In genomic region chr9:115071176-115071575, GRCh38 we compare ENCODE assay signal across 20 cellular contexts. TPM values are rescaled to one million over a fixed set of nuclear protein-coding genes. Genes with fewer than 3 reads are reported as not detected.
A peak's percentile ranks its signal among the peaks of the same experiment; 100 is the strongest.
DNase-seq lines count a peak whose midpoint lies in the region; TF ChIP-seq lines count a peak whose summit lies in the region.
"Had no signal": no experiment of that assay in that cellular context is flagged by ENCODE, and none has a peak within 500 bp of the region (broad histone marks: within the 10 kb centered on the region; RNA-seq: fewer than 3 reads in every experiment).

No MANE protein-coding gene starts in this region.

- TF ChIP-seq CTCF in BJ (IDR thresholded peaks at IDR 0.05; ENCODE audit: insufficient read depth, low read depth, low read length) (no peak), hepatocyte (IDR thresholded peaks at IDR 0.05; ENCODE audit: poor library complexity) (no peak), sigmoid colon (IDR thresholded peaks at IDR 0.05) (no peak)

- H3K4me1 ChIP-seq in hepatocyte (ENCODE audit: insufficient read depth) = peaks cover 14% of the 10 kb centered on the region
- peaks cover 0 to 65% (median 57%) of the 10 kb centered on the region in 4 donors for H3K4me1 ChIP-seq in sigmoid colon
- H3K4me1 ChIP-seq: A549 had no signal

- H3K4me3 Mint-ChIP-seq in T-helper 2 cell treated with Interferon-gamma antibody and Interleukin-4, amounts not matched to agents 5 μg/mL and 100 μg/mL, for 36 hours = no peak overlapping the region

- peaks cover 14% of the 10 kb centered on the region for H3K36me3 ChIP-seq in BJ (ENCODE audit: control insufficient read depth, insufficient read depth, low read length)
- no peaks in the 10 kb centered on the region for H3K36me3 ChIP-seq in hepatocyte (replicated peaks; ENCODE audit: insufficient read depth, low read depth)
- H3K36me3 ChIP-seq in sigmoid colon = peaks cover 29 to 75% (median 62%) of the 10 kb centered on the region in 4 donors

- H3K27me3 Mint-ChIP-seq in T-helper 2 cell treated with Interferon-gamma antibody and Interleukin-4, amounts not matched to agents 5 μg/mL and 100 μg/mL, for 36 hours (ENCODE audit: low read depth) = peaks cover 7% of the 10 kb centered on the region

- DNase-seq in BJ (ENCODE audit: low read depth) (peak; percentile 31), amniotic epithelial cell (ENCODE audit: low read depth) (peak; percentile 26), hepatocyte (ENCODE audit: low spot score) (no peak), sigmoid colon (no peak), NOMO-1 (lab: John Stamatoyannopoulos, UW; ENCODE audit: unreplicated experiment in 2 of 2) (no peak)
- DNase-seq in activated naive CD4-positive, alpha-beta T cell (lab: John Stamatoyannopoulos, UW) = no peak
- no peak for DNase-seq in T-helper 2 cell treated with Interferon-gamma antibody and Interleukin-4, amounts not matched to agents 5 μg/mL and 100 μg/mL, for 36 hours (ENCODE audit: low spot score)
- DNase-seq: DMS79, GOT3, KBM-7, NCI-H1048, NCI-H1436 treated with DMSO at 0.1 percent for 48 hours, NCI-H2029 treated with DMSO at 0.1 percent for 48 hours, NCI-H2171, NCI-H526, SIG-M5 had no signal

- H3K27ac Mint-ChIP-seq in T-helper 2 cell treated with Interferon-gamma antibody and Interleukin-4, amounts not matched to agents 5 μg/mL and 100 μg/mL, for 36 hours = no peak overlapping the region

- H3K4me1 Mint-ChIP-seq in T-helper 2 cell treated with Interferon-gamma antibody and Interleukin-4, amounts not matched to agents 5 μg/mL and 100 μg/mL, for 36 hours (ENCODE audit: low read depth) = no peaks in the 10 kb centered on the region

- TF ChIP-seq EP300 in sigmoid colon (IDR thresholded peaks at IDR 0.05) = no peak

- H3K27ac ChIP-seq in hepatocyte (peak overlapping the region; percentile 15), sigmoid colon (peak overlapping the region in 3 of 4 donors; percentile 67 to 91 (median 72))
- H3K27ac ChIP-seq: A549, C4-2B, PC-9, RWPE1 had no signal

- no peaks in the 10 kb centered on the region for H3K9me2 ChIP-seq in hepatocyte (replicated peaks; ENCODE audit: insufficient read depth)

- H3K4me3 ChIP-seq in BJ (ENCODE audit: low read depth, low read length) = no peak overlapping the region
- H3K4me3 ChIP-seq in hepatocyte = no peak overlapping the region
- no peak overlapping the region for H3K4me3 ChIP-seq in sigmoid colon
- H3K4me3 ChIP-seq: A549, PC-9 had no signal

- POLR2A ChIA-PET in BJ (lab: Charles Lee) = no interaction called here

- H3K9me3 ChIP-seq in hepatocyte (ENCODE audit: low read depth) = no peaks in the 10 kb centered on the region
- H3K9me3 ChIP-seq in sigmoid colon = no peaks in the 10 kb centered on the region
- H3K9me3 ChIP-seq: A549 had no signal

- no peaks in the 10 kb centered on the region for H3K9me3 Mint-ChIP-seq in T-helper 2 cell treated with Interferon-gamma antibody and Interleukin-4, amounts not matched to agents 5 μg/mL and 100 μg/mL, for 36 hours

- WGBS in hepatocyte (ENCODE audit: low lambda C conversion rate, missing lambda C conversion rate) = 56% methylated on average over 4 of the region's 4 CpGs
- 51 to 72% methylated on average over 4 of the region's 4 CpGs for WGBS in sigmoid colon, 2 donors

- no peaks in the 10 kb centered on the region for H3K27me3 ChIP-seq in BJ (ENCODE audit: control insufficient read depth, insufficient read depth, low read length)
- no peaks in the 10 kb centered on the region for H3K27me3 ChIP-seq in hepatocyte
- H3K27me3 ChIP-seq in sigmoid colon = no peaks in the 10 kb centered on the region

- H3K79me2 ChIP-seq in hepatocyte = no peaks in the 10 kb centered on the region

- peak overlapping the region; percentile 40 for H3K4me2 ChIP-seq in hepatocyte
- H3K4me2 ChIP-seq: A549, PC-9 had no signal

- H3K36me3 Mint-ChIP-seq in T-helper 2 cell treated with Interferon-gamma antibody and Interleukin-4, amounts not matched to agents 5 μg/mL and 100 μg/mL, for 36 hours (ENCODE audit: low read depth) = no peaks in the 10 kb centered on the region

- TF ChIP-seq POLR2A in sigmoid colon (IDR thresholded peaks at IDR 0.05) = no peak

- CTCF ChIA-PET in BJ (lab: Yijun Ruan, JAX) = interaction anchor here (1.1 to 1.6 kb wide), 3 partner anchors 10 to 38 kb away, joined by 3 to 5 read pairs (median 4); no protein-coding TSS in a partner anchor

- no peak overlapping the region for H2AFZ ChIP-seq in hepatocyte
- H2AFZ ChIP-seq: PC-9 had no signal

- no peaks in the 10 kb centered on the region for H4K20me1 ChIP-seq in hepatocyte (ENCODE audit: insufficient read depth, poor library complexity, severe bottlenecking)

- intact Hi-C loops in sigmoid colon (cut with DNase I) = no loop called here

RNA-seq across cellular contexts. Expression of gene TNC, which starts 46.8 kb away (rescaled TPM):
- 233 and 648 TPM in 2 replicates for polyA plus RNA-seq in BJ (2011; rRNA removed)
- polyA minus RNA-seq in BJ (2011; rRNA and poly(A)+ RNA removed) = 301 and 361 TPM in 2 replicates
- 18.1 and 20.9 TPM in 2 replicates for total RNA-seq in hepatocyte
- polyA plus RNA-seq in hepatocyte = 12.7 and 24.6 TPM in 2 replicates
- total RNA-seq in sigmoid colon = 100 to 1,000 TPM; 127 to 742 (median 590) TPM
- polyA plus RNA-seq in sigmoid colon = 10 to 100 TPM in 1 of 3 donors, 1 to 10 TPM in 1, under 1 TPM in 1; 0.69 to 37.8 (median 1.2) TPM

Comparison
In these comparisons a context has a peak if more than half of its experiments do, and no peak if none do; other contexts are left out.
1. DNase-seq: peak in BJ (single experiment) and amniotic epithelial cell (single experiment); none in hepatocyte (single experiment), sigmoid colon (single experiment), activated naive CD4-positive, alpha-beta T cell (0 of 4), NOMO-1 (0 of 2) and T-helper 2 cell treated with Interferon-gamma antibody and Interleukin-4, amounts not matched to agents 5 μg/mL and 100 μg/mL, for 36 hours (single experiment).